Comparison of ENCODE assay signal across 1 cellular context in genomic region chr1:236862615-236863211, GRCh38.
TF ChIP-seq lines count a peak whose summit lies in the region.

No MANE protein-coding gene starts in this region.

TF ChIP-seq in HepG2, 621 proteins besides CTCF, POLR2A, EP300 and RAD21 (continued from another document and continues in another):
- TF ChIP-seq E2F2 (CRISPR knock-in tag; IDR thresholded peaks at IDR 0.05; ENCODE audit: borderline replicate concordance): no peak
- TF ChIP-seq DR1 (CRISPR knock-in tag; IDR thresholded peaks at IDR 0.05): no peak
- TF ChIP-seq ZSCAN31 (CRISPR knock-in tag; IDR thresholded peaks at IDR 0.05; ENCODE audit: low read depth): peak; percentile 84
- TF ChIP-seq MBD4 (IDR thresholded peaks at IDR 0.05; ENCODE audit: borderline replicate concordance, low read length): no peak
- peak; percentile 89 for TF ChIP-seq ZNF362 (CRISPR knock-in tag; IDR thresholded peaks at IDR 0.05; ENCODE audit: borderline replicate concordance)
- 0 out of 2 replicates have a peak, but pooled peaks have one; percentile 38 for TF ChIP-seq ZBTB25 (CRISPR knock-in tag; IDR thresholded peaks at IDR 0.05)
- no peak for TF ChIP-seq RBAK (CRISPR knock-in tag; IDR thresholded peaks at IDR 0.05)
- TF ChIP-seq NCOA1 (CRISPR knock-in tag; IDR thresholded peaks at IDR 0.05): peak; percentile 51; the same call in 1 of the 2 replicates
- 0 out of 2 replicates have a peak, but pooled peaks have one; percentile 28 for TF ChIP-seq DPF2 (CRISPR knock-in tag; IDR thresholded peaks at IDR 0.05; ENCODE audit: borderline replicate concordance, low read depth)
- TF ChIP-seq ZNF17 (CRISPR knock-in tag; IDR thresholded peaks at IDR 0.05): no peak
- TF ChIP-seq FOXJ3 (CRISPR knock-in tag; IDR thresholded peaks at IDR 0.05; ENCODE audit: borderline replicate concordance): peak; percentile 92; the same call in 1 of the 2 replicates
- no peak for TF ChIP-seq MYC (CRISPR knock-in tag; IDR thresholded peaks at IDR 0.05; ENCODE audit: borderline replicate concordance)
- TF ChIP-seq ZBTB34 (CRISPR knock-in tag; IDR thresholded peaks at IDR 0.05): peak; percentile 19; the same call in 1 of the 2 replicates
- TF ChIP-seq TCF7L2 (IDR thresholded peaks at IDR 0.05; ENCODE audit: low read depth, low read length): 0 out of 2 replicates have a peak, but pooled peaks have one; percentile 33
- no peak for TF ChIP-seq JUNB (CRISPR knock-in tag; IDR thresholded peaks at IDR 0.05; ENCODE audit: borderline replicate concordance)
- no peak for TF ChIP-seq FOXM1 (CRISPR knock-in tag; IDR thresholded peaks at IDR 0.05)
- 0 out of 2 replicates have a peak, but pooled peaks have one; percentile 47 for TF ChIP-seq RORA (CRISPR knock-in tag; IDR thresholded peaks at IDR 0.05)
- TF ChIP-seq ARID5B (CRISPR knock-in tag; IDR thresholded peaks at IDR 0.05): peak; percentile 83
- TF ChIP-seq SNAI1 (CRISPR knock-in tag; IDR thresholded peaks at IDR 0.05; ENCODE audit: borderline replicate concordance): no peak
- TF ChIP-seq PRDM15 (CRISPR knock-in tag; IDR thresholded peaks at IDR 0.05): no peak
- no peak for TF ChIP-seq ZC3H13 (CRISPR knock-in tag; IDR thresholded peaks at IDR 0.05)
- peak; percentile 56; the same call in 1 of the 2 replicates for TF ChIP-seq RCOR2 (CRISPR knock-in tag; IDR thresholded peaks at IDR 0.05)
- no peak for TF ChIP-seq ZNF678 (CRISPR knock-in tag; IDR thresholded peaks at IDR 0.05)
- no peak for TF ChIP-seq CREB3 (CRISPR knock-in tag; IDR thresholded peaks at IDR 0.05)
- TF ChIP-seq PHF5A (CRISPR knock-in tag; IDR thresholded peaks at IDR 0.05; ENCODE audit: low read depth, unreplicated experiment): no peak
- TF ChIP-seq REXO4 (CRISPR knock-in tag; IDR thresholded peaks at IDR 0.05; ENCODE audit: borderline replicate concordance): no peak
- TF ChIP-seq ZNF580 (CRISPR knock-in tag; IDR thresholded peaks at IDR 0.05; ENCODE audit: borderline replicate concordance, low read depth): peak; percentile 26; the same call in 1 of the 2 replicates
- peak; percentile 65 for TF ChIP-seq POGZ (CRISPR knock-in tag; IDR thresholded peaks at IDR 0.05)
- TF ChIP-seq ISL2 (CRISPR knock-in tag; IDR thresholded peaks at IDR 0.05): peak; percentile 76
- peak; percentile 62; the same call in 1 of the 2 replicates for TF ChIP-seq FOXK1 (CRISPR knock-in tag; IDR thresholded peaks at IDR 0.05; ENCODE audit: borderline replicate concordance, low read depth)
- TF ChIP-seq CREBL2 (CRISPR knock-in tag; IDR thresholded peaks at IDR 0.05; ENCODE audit: borderline replicate concordance): no peak
- 0 out of 2 replicates have a peak, but pooled peaks have one; percentile 62 for TF ChIP-seq ZNF557 (CRISPR knock-in tag; IDR thresholded peaks at IDR 0.05)
- peak; percentile 70; the same call in 1 of the 2 replicates for TF ChIP-seq HMG20A (CRISPR knock-in tag; IDR thresholded peaks at IDR 0.05; ENCODE audit: borderline replicate concordance)
- 0 out of 2 replicates have a peak, but pooled peaks have one; percentile 28 for TF ChIP-seq SPEN (CRISPR knock-in tag; IDR thresholded peaks at IDR 0.05; ENCODE audit: low read depth)
- TF ChIP-seq PBX3 (CRISPR knock-in tag; IDR thresholded peaks at IDR 0.05; ENCODE audit: borderline replicate concordance): no peak
- peak; percentile 15; the same call in 1 of the 2 replicates for TF ChIP-seq HOXA3 (CRISPR knock-in tag; IDR thresholded peaks at IDR 0.05)
- no peak for TF ChIP-seq TRAFD1 (CRISPR knock-in tag; IDR thresholded peaks at IDR 0.05; ENCODE audit: borderline replicate concordance)
- peak; percentile 69; the same call in 1 of the 2 replicates for TF ChIP-seq NFIC (IDR thresholded peaks at IDR 0.05; ENCODE audit: low read length)
- no peak for TF ChIP-seq BRF2 (CRISPR knock-in tag; IDR thresholded peaks at IDR 0.05)
- TF ChIP-seq RFXANK (CRISPR knock-in tag; IDR thresholded peaks at IDR 0.05): no peak
- TF ChIP-seq ZNF773 (CRISPR knock-in tag; IDR thresholded peaks at IDR 0.05; ENCODE audit: borderline replicate concordance): no peak
- peak; percentile 82 for TF ChIP-seq FOXA3 (CRISPR knock-in tag; IDR thresholded peaks at IDR 0.05)
- TF ChIP-seq SKI (IDR thresholded peaks at IDR 0.05; ENCODE audit: partially characterized antibody): peak; percentile 80
